In genomic region chr13:80973721-80974120, GRCh38 we compare ENCODE assay signal across 32 cellular contexts.
"Had no signal": no experiment of that assay in that cellular context is flagged by ENCODE, and none has a peak within 500 bp of the region (broad histone marks: within the 10 kb centered on the region; RNA-seq: fewer than 3 reads in every experiment).

No MANE protein-coding gene starts in this region.

- H3K9me3 ChIP-seq: ascending aorta, breast epithelium had no signal

- H3K36me3 ChIP-seq: ascending aorta, breast epithelium, gastroesophageal sphincter, heart right ventricle, WERI-Rb-1 had no signal

- H3K4me1 ChIP-seq: ascending aorta, breast epithelium, gastroesophageal sphincter, heart right ventricle had no signal

- H3K9me3 Mint-ChIP-seq: activated B cell treated with CpG ODN at 0.5 μM for 24 hours; activated naive CD4-positive, alpha-beta T cell treated with anti-CD3 and anti-CD28 coated beads, Interleukin-2, amount 10 ng/mL, durations not matched to agents 7 days and 5 days; activated naive CD8-positive, alpha-beta T cell treated with anti-CD3 and anti-CD28 coated beads, Interleukin-2, amount 10 ng/mL, durations not matched to agents 7 days and 5 days; activated T-cell treated with anti-CD3 and anti-CD28 coated beads, Interleukin-2, amount 50 U/mL, for 72 hours; central memory CD8-positive, alpha-beta T cell; dendritic cell treated with granulocyte-macrophage colony-stimulating factor and Interleukin-4, amounts not matched to agents 40 ng/mL and 50 ng/mL, for 4 days; effector memory CD8-positive, alpha-beta T cell; T-helper 2 cell treated with Interferon-gamma antibody and Interleukin-4, amounts not matched to agents 5 μg/mL and 100 μg/mL, for 36 hours had no signal

- H3K27ac ChIP-seq: ascending aorta, breast epithelium, coronary artery, gastroesophageal sphincter, heart right ventricle, WERI-Rb-1 had no signal

- H3K27ac Mint-ChIP-seq: activated B cell treated with CpG ODN at 0.5 μM for 24 hours; activated CD8-positive, alpha-beta memory T cell treated with anti-CD3 and anti-CD28 coated beads, Interleukin-2, amount 10 ng/mL, durations not matched to agents 7 days and 5 days; activated CD8-positive, alpha-beta T cell treated with anti-CD3 and anti-CD28 coated beads, Interleukin-2, amount 10 ng/mL, durations not matched to agents 7 days and 5 days; activated naive CD4-positive, alpha-beta T cell treated with anti-CD3 and anti-CD28 coated beads, Interleukin-2, amount 10 ng/mL, durations not matched to agents 7 days and 5 days; activated naive CD4-positive, alpha-beta T cell treated with anti-CD3 and anti-CD28 coated beads, Interleukin-2, amount 50 U/mL, for 72 hours; activated naive CD8-positive, alpha-beta T cell treated with anti-CD3 and anti-CD28 coated beads, Interleukin-2, amount 10 ng/mL, durations not matched to agents 7 days and 5 days; activated T-cell treated with anti-CD3 and anti-CD28 coated beads, Interleukin-2, amount 50 U/mL, for 72 hours; brain; dendritic cell treated with granulocyte-macrophage colony-stimulating factor and Interleukin-4, amounts not matched to agents 40 ng/mL and 50 ng/mL, for 4 days; effector memory CD8-positive, alpha-beta T cell; T-helper 17 cell; T-helper 2 cell treated with Interferon-gamma antibody and Interleukin-4, amounts not matched to agents 5 μg/mL and 100 μg/mL, for 36 hours had no signal

- H3K27me3 ChIP-seq: ascending aorta, breast epithelium, gastroesophageal sphincter, heart right ventricle had no signal

- H3K4me1 Mint-ChIP-seq: activated B cell treated with CpG ODN at 0.5 μM for 24 hours; activated CD8-positive, alpha-beta memory T cell treated with anti-CD3 and anti-CD28 coated beads, Interleukin-2, amount 10 ng/mL, durations not matched to agents 7 days and 5 days; activated naive CD4-positive, alpha-beta T cell treated with anti-CD3 and anti-CD28 coated beads, Interleukin-2, amount 10 ng/mL, durations not matched to agents 7 days and 5 days; activated naive CD8-positive, alpha-beta T cell treated with anti-CD3 and anti-CD28 coated beads, Interleukin-2, amount 10 ng/mL, durations not matched to agents 7 days and 5 days; brain; central memory CD8-positive, alpha-beta T cell; T-helper 17 cell had no signal

- H3K4me3 Mint-ChIP-seq: activated B cell treated with CpG ODN at 0.5 μM for 24 hours; activated CD8-positive, alpha-beta memory T cell treated with anti-CD3 and anti-CD28 coated beads, Interleukin-2, amount 10 ng/mL, durations not matched to agents 7 days and 5 days; activated CD8-positive, alpha-beta T cell treated with anti-CD3 and anti-CD28 coated beads, Interleukin-2, amount 10 ng/mL, durations not matched to agents 7 days and 5 days; activated naive CD4-positive, alpha-beta T cell treated with anti-CD3 and anti-CD28 coated beads, Interleukin-2, amount 10 ng/mL, durations not matched to agents 7 days and 5 days; activated naive CD8-positive, alpha-beta T cell treated with anti-CD3 and anti-CD28 coated beads, Interleukin-2, amount 10 ng/mL, durations not matched to agents 7 days and 5 days; activated T-cell treated with anti-CD3 and anti-CD28 coated beads, Interleukin-2, amount 50 U/mL, for 72 hours; brain; central memory CD8-positive, alpha-beta T cell; dendritic cell treated with granulocyte-macrophage colony-stimulating factor and Interleukin-4, amounts not matched to agents 40 ng/mL and 50 ng/mL, for 4 days; effector memory CD8-positive, alpha-beta T cell; T-helper 17 cell; T-helper 2 cell treated with Interferon-gamma antibody and Interleukin-4, amounts not matched to agents 5 μg/mL and 100 μg/mL, for 36 hours had no signal

- DNase-seq: activated B cell treated with CpG ODN at 0.5 μM for 24 hours; activated CD4-positive, alpha-beta T cell treated with anti-CD3 and anti-CD28 coated beads for 48 hours; activated CD4-positive, alpha-beta T cell treated with anti-CD3 and anti-CD28 coated beads, Interleukin-2, amount 50 U/mL, for 1 hour; activated CD4-positive, alpha-beta T cell treated with anti-CD3 and anti-CD28 coated beads, Interleukin-2, amount 50 U/mL, for 48 hours; activated CD8-positive, alpha-beta memory T cell treated with anti-CD3 and anti-CD28 coated beads, Interleukin-2, amount 10 ng/mL, durations not matched to agents 7 days and 5 days; activated CD8-positive, alpha-beta memory T cell treated with anti-CD3 and anti-CD28 coated beads, Interleukin-2, amount 50 U/mL, for 4 hours; activated CD8-positive, alpha-beta T cell treated with anti-CD3 and anti-CD28 coated beads, Interleukin-2, amount 10 ng/mL, durations not matched to agents 7 days and 5 days; activated gamma-delta T cell; activated naive CD4-positive, alpha-beta T cell; activated naive CD4-positive, alpha-beta T cell treated with anti-CD3 and anti-CD28 coated beads, Interleukin-2, amount 10 ng/mL, durations not matched to agents 7 days and 5 days; activated naive CD8-positive, alpha-beta T cell treated with anti-CD3 and anti-CD28 coated beads, Interleukin-2, amount 10 ng/mL, durations not matched to agents 7 days and 5 days; activated T-cell treated with anti-CD3 and anti-CD28 coated beads, Interleukin-2, amount 50 U/mL, for 1 hour; activated T-cell treated with anti-CD3 and anti-CD28 coated beads, Interleukin-2, amount 50 U/mL, for 72 hours; effector CD4-positive, alpha-beta T cell; effector memory CD8-positive, alpha-beta T cell; foreskin melanocyte; heart right ventricle; T-helper 1 cell; T-helper 17 cell; T1000; WERI-Rb-1 had no signal

- ATAC-seq: activated CD4-positive, CD25-positive, alpha-beta regulatory T cell treated with anti-CD3 and anti-CD28 coated beads, Interleukin-2, amount 50 U/mL, for 24 hours; activated CD8-positive, alpha-beta memory T cell treated with anti-CD3 and anti-CD28 coated beads, Interleukin-2, amount 10 ng/mL, durations not matched to agents 7 days and 5 days; activated CD8-positive, alpha-beta T cell treated with anti-CD3 and anti-CD28 coated beads, Interleukin-2, amount 10 ng/mL, durations not matched to agents 7 days and 5 days; activated naive CD4-positive, alpha-beta T cell treated with anti-CD3 and anti-CD28 coated beads, Interleukin-2, amount 50 U/mL, for 72 hours; activated T-cell treated with anti-CD3 and anti-CD28 coated beads, Interleukin-2, amount 50 U/mL, for 72 hours; effector memory CD8-positive, alpha-beta T cell; esophagus mucosa; gastroesophageal sphincter; heart right ventricle; T-helper 17 cell had no signal

- H3K4me3 ChIP-seq: ascending aorta, breast epithelium, coronary artery, gastroesophageal sphincter, heart right ventricle had no signal

- H3K27me3 Mint-ChIP-seq: activated B cell treated with CpG ODN at 0.5 μM for 24 hours; activated CD8-positive, alpha-beta memory T cell treated with anti-CD3 and anti-CD28 coated beads, Interleukin-2, amount 10 ng/mL, durations not matched to agents 7 days and 5 days; activated naive CD4-positive, alpha-beta T cell treated with anti-CD3 and anti-CD28 coated beads, Interleukin-2, amount 10 ng/mL, durations not matched to agents 7 days and 5 days; activated naive CD8-positive, alpha-beta T cell treated with anti-CD3 and anti-CD28 coated beads, Interleukin-2, amount 10 ng/mL, durations not matched to agents 7 days and 5 days; brain; central memory CD8-positive, alpha-beta T cell; dendritic cell treated with granulocyte-macrophage colony-stimulating factor and Interleukin-4, amounts not matched to agents 40 ng/mL and 50 ng/mL, for 4 days; effector memory CD8-positive, alpha-beta T cell; T-helper 17 cell had no signal

- H3K36me3 Mint-ChIP-seq: activated CD8-positive, alpha-beta memory T cell treated with anti-CD3 and anti-CD28 coated beads, Interleukin-2, amount 10 ng/mL, durations not matched to agents 7 days and 5 days; activated naive CD4-positive, alpha-beta T cell treated with anti-CD3 and anti-CD28 coated beads, Interleukin-2, amount 10 ng/mL, durations not matched to agents 7 days and 5 days; activated naive CD4-positive, alpha-beta T cell treated with anti-CD3 and anti-CD28 coated beads, Interleukin-2, amount 50 U/mL, for 72 hours; activated naive CD8-positive, alpha-beta T cell treated with anti-CD3 and anti-CD28 coated beads, Interleukin-2, amount 10 ng/mL, durations not matched to agents 7 days and 5 days; brain had no signal
